In the genomic region with DNA sequence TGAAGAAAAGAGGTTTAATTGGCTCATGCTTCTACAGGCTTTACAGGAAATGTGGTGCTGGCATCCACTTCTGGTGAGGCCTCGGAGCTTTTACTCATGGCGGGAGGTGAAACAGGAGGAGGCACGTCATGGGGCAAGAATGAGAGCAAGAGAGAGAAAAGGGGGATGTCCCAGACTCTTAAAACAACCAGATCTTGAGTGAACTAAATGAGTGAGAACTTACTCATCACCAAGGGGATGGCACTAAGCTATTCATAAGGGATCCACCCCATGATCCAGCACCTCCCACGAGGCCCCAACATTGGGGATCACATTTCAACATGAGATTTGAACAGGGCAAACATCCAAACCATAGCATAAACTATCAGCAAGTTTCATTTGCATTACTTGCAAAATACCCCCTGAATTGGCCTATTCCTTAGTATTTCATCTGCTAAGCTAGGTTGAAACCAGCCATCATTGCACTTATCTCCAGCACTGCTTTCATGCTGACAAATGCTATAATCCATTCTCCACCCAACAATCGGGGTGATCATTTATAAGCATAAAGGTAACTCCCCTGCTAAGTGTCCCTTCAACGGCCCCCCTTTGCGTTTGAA, we compare ENCODE assay signal across 12 cellular contexts.
A peak's percentile ranks its signal among the peaks of the same experiment; 100 is the strongest.
DNase-seq lines count a peak whose midpoint lies in the region; ATAC-seq and TF ChIP-seq lines count a peak whose summit lies in the region.
"Had no signal": no experiment of that assay in that cellular context is flagged by ENCODE, and none has a peak within 500 bp of the region (broad histone marks: within the 10 kb centered on the region; RNA-seq: fewer than 3 reads in every experiment).

No MANE protein-coding gene starts in this region.

- DNase-seq in AG09319 (ENCODE audit: extremely low read depth, low read depth) (peak; percentile 88), HCEC 1CT (peak; percentile 99), adipocyte (ENCODE audit: low read depth) (peak; percentile 86), myocyte (ENCODE audit: low read depth) (peak; percentile 56), DMS53 (lab: John Stamatoyannopoulos, UW) (no peak), LoVo (ENCODE audit: low spot score) (no peak), germinal center (ENCODE audit: low spot score) (no peak)
- DNase-seq: activated naive CD4-positive, alpha-beta T cell; DMS79 treated with DMSO at 0.1 percent for 48 hours; left cardiac atrium had no signal

- ATAC-seq in GM19324 (IDR thresholded peaks at IDR 0.05; ENCODE audit: low FRiP score, unreplicated experiment), result no peak
- ATAC-seq: left cardiac atrium had no signal

- no peaks in the 10 kb centered on the region for H3K36me3 ChIP-seq in adipocyte (ENCODE audit: control insufficient read depth, insufficient read depth, low read length, severe bottlenecking)
- H3K36me3 ChIP-seq: prostate gland had no signal

- no peaks in the 10 kb centered on the region for H3K27me3 ChIP-seq in adipocyte (replicated peaks; ENCODE audit: control insufficient read depth, insufficient read depth, low read length)

- TF ChIP-seq CTCF in AG09319 (IDR thresholded peaks at IDR 0.05; ENCODE audit: low read depth, low read length), result no peak

- no peaks in the 10 kb centered on the region for H3K9me3 ChIP-seq in adipocyte (ENCODE audit: control insufficient read depth, low read length)
- H3K9me3 ChIP-seq: prostate gland had no signal

- H3K4me1 ChIP-seq in adipocyte (ENCODE audit: control insufficient read depth, insufficient read depth, low read length), result peaks cover 7% of the 10 kb centered on the region
- H3K4me1 ChIP-seq: prostate gland had no signal

- H3K9ac ChIP-seq in adipocyte (ENCODE audit: low read length), result no peak overlapping the region

- H3K4me3 ChIP-seq in adipocyte (ENCODE audit: low read length), result no peak overlapping the region
- H3K4me3 ChIP-seq: prostate gland had no signal

Comparison
In these comparisons a context has a peak if more than half of its experiments do, and no peak if none do; other contexts are left out.
1. DNase-seq: peak in AG09319 (single experiment), HCEC 1CT (single experiment), adipocyte (single experiment) and myocyte (single experiment); none in DMS53 (single experiment), LoVo (single experiment) and germinal center (single experiment).